27 cellular contexts compared by ENCODE assay signal in the genomic region with DNA sequence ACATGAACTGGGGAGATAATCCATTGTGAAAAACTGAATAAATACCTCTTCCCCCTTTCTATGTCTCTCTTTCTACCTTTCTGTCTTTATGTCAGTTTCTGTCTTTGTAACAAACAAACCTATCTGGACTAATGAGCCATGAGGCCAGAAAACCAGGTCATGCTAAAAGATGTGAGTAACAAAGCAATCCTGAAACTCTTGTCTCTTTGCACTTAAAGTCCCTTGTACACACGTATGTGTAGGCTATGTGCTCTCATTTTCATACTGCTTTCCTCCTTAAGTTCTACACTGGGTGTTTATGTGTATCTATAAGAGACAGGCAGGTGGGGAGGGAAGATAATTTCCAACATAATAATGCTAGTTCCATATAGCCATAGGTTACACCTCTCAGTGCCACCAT.
DNase-seq lines count a peak whose midpoint lies in the region; ATAC-seq and TF ChIP-seq lines count a peak whose summit lies in the region.
"Had no signal": no experiment of that assay in that cellular context is flagged by ENCODE, and none has a peak within 500 bp of the region (broad histone marks: within the 10 kb centered on the region; RNA-seq: fewer than 3 reads in every experiment).

No MANE protein-coding gene starts in this region.

- CTCF ChIA-PET in Panc1 (lab: Charles Lee), result no interaction called here

- peaks cover 26% of the 10 kb centered on the region for H3K4me1 Mint-ChIP-seq in activated naive CD4-positive, alpha-beta T cell treated with anti-CD3 and anti-CD28 coated beads, Interleukin-2, amount 50 U/mL, for 24 hours
- H3K4me1 Mint-ChIP-seq in GM23338, result peaks cover 9% of the 10 kb centered on the region; the same call in 2 of the 3 replicates

- BruUV-seq in Panc1 (replicated peaks; lab: Mats Ljungman, UMichigan), result no TSS peak

- H3K9me2 ChIP-seq in GM23338 (ENCODE audit: insufficient read depth) (no peaks in the 10 kb centered on the region), GM23248 (ENCODE audit: insufficient read depth) (no peaks in the 10 kb centered on the region)

- H3K79me2 ChIP-seq in GM23338 (replicated peaks; ENCODE audit: insufficient read depth), result no peaks in the 10 kb centered on the region
- no peaks in the 10 kb centered on the region for H3K79me2 ChIP-seq in GM23248 (ENCODE audit: insufficient read depth)

- WGBS in GM23248 (ENCODE audit: low coverage in 1 of 2, low lambda C conversion rate in 2 of 2, missing lambda C conversion rate in 2 of 2), 2 experiments, result 92 to 93% methylated on average over 1 of the region's 1 CpG

- no peak overlapping the region for H3K4me2 ChIP-seq in GM23338
- H3K4me2 ChIP-seq in GM23248 (ENCODE audit: unreplicated experiment), result no peak overlapping the region
- H3K4me2 ChIP-seq: BLaER1 treated with 17β-estradiol and CSF1 and Interleukin-3, amounts not matched to agents 10 nM and 100 nM; PC-9 had no signal

- no peak overlapping the region for H3K4me3 Mint-ChIP-seq in activated naive CD4-positive, alpha-beta T cell treated with anti-CD3 and anti-CD28 coated beads, Interleukin-2, amount 50 U/mL, for 24 hours
- no peak overlapping the region for H3K4me3 Mint-ChIP-seq in GM23338
- H3K4me3 Mint-ChIP-seq: CD4-positive, alpha-beta T cell had no signal

- H3K9me3 Mint-ChIP-seq in activated naive CD4-positive, alpha-beta T cell treated with anti-CD3 and anti-CD28 coated beads, Interleukin-2, amount 50 U/mL, for 24 hours, result peaks cover 8% of the 10 kb centered on the region
- no peaks in the 10 kb centered on the region for H3K9me3 Mint-ChIP-seq in GM23338
- H3K9me3 Mint-ChIP-seq: CD4-positive, alpha-beta T cell had no signal

- no peaks in the 10 kb centered on the region for H3K27me3 Mint-ChIP-seq in activated naive CD4-positive, alpha-beta T cell treated with anti-CD3 and anti-CD28 coated beads, Interleukin-2, amount 50 U/mL, for 24 hours
- no peaks in the 10 kb centered on the region for H3K27me3 Mint-ChIP-seq in GM23338 (ENCODE audit: insufficient read depth, low read depth, poor library complexity)
- H3K27me3 Mint-ChIP-seq: CD4-positive, alpha-beta T cell had no signal

- H3K4me3 ChIP-seq in GM23338 (no peak overlapping the region), Panc1 (ENCODE audit: low read depth in 2 of 2, low read length in 2 of 2) (no peak overlapping the region), GM23248 (no peak overlapping the region)
- H3K4me3 ChIP-seq: BLaER1 treated with 17β-estradiol and CSF1 and Interleukin-3, amounts not matched to agents 10 nM and 100 nM; MG63; PC-9; SJSA1 had no signal

- in situ Hi-C loops in Panc1 (cut with HindIII; ENCODE audit: low pct_unique_long_range_greater_than_20kb, low sequenced_read_pairs), result no loop called here
- in situ Hi-C loops in GM23248 (cut with MboI), result no loop called here

- DNase-seq in activated naive CD4-positive, alpha-beta T cell treated with Interleukin-2 at 50 U/mL for 16 hours, result no peak
- DNase-seq in GM23338 (ENCODE audit: low spot score) (no peak), Panc1 (ENCODE audit: low read depth, low spot score) (no peak), COLO829 (ENCODE audit: low spot score) (no peak), cerebellum (ENCODE audit: low spot score) (no peak), GM23248 (no peak)
- no peak for DNase-seq in stimulated activated naive CD4-positive, alpha-beta T cell treated with Interleukin-2 at 50 U/mL for 16 hours (lab: John Stamatoyannopoulos, UW)
- DNase-seq: 8988T; CD4-positive, alpha-beta T cell; COR-L47; EL; GF-D8; KBM-7; MG63; NCI-H1105 treated with DMSO at 0.1 percent for 48 hours; NCI-H146; NCI-H1930; NCI-H446 treated with DMSO at 0.1 percent for 48 hours; NCI-H526; NCI-H82; NK-92 treated with Interleukin-12 subunit alpha and Interleukin-12 subunit beta, amount 100 ng/mL, for 24 hours; PC-9; Right ventricle myocardium superior; RPMI8226 had no signal

- POLR2A ChIA-PET in Panc1 (lab: Charles Lee), result no interaction called here

- intact Hi-C loops in Panc1 (cut with micrococcal nuclease; ENCODE audit: unreplicated experiment), result no loop called here

- H3K9me3 ChIP-seq in Panc1 (ENCODE audit: control insufficient read depth, insufficient read depth, low read depth, low read length), result no peaks in the 10 kb centered on the region
- H3K9me3 ChIP-seq in GM23248 (ENCODE audit: low read depth), result no peaks in the 10 kb centered on the region
- H3K9me3 ChIP-seq: MG63, SJSA1 had no signal

- H3K9ac ChIP-seq in GM23248, result no peak overlapping the region
- H3K9ac ChIP-seq: BLaER1 treated with 17β-estradiol and CSF1 and Interleukin-3, amounts not matched to agents 10 nM and 100 nM had no signal

- H3K27me3 ChIP-seq in GM23338 (ENCODE audit: insufficient read depth) (no peaks in the 10 kb centered on the region), Panc1 (ENCODE audit: control insufficient read depth, insufficient read depth, low read length) (no peaks in the 10 kb centered on the region), GM23248 (replicated peaks; ENCODE audit: insufficient read depth) (no peaks in the 10 kb centered on the region)
- H3K27me3 ChIP-seq: BLaER1 treated with 17β-estradiol and CSF1 and Interleukin-3, amounts not matched to agents 10 nM and 100 nM; MG63; SJSA1 had no signal

- no peaks in the 10 kb centered on the region for H3K36me3 Mint-ChIP-seq in activated naive CD4-positive, alpha-beta T cell treated with anti-CD3 and anti-CD28 coated beads, Interleukin-2, amount 50 U/mL, for 24 hours
- no peaks in the 10 kb centered on the region for H3K36me3 Mint-ChIP-seq in GM23338 (ENCODE audit: low read depth)

- H3K4me1 ChIP-seq in GM23338 (ENCODE audit: insufficient read depth) (peaks cover 8% of the 10 kb centered on the region; the same call in 1 of the 2 replicates), Panc1 (ENCODE audit: control insufficient read depth, insufficient read depth, low read length) (peaks cover 29% of the 10 kb centered on the region), GM23248 (ENCODE audit: insufficient read depth) (peaks cover 19% of the 10 kb centered on the region)

- H4K20me1 ChIP-seq in GM23338 (replicated peaks; ENCODE audit: insufficient read depth), result no peaks in the 10 kb centered on the region
- H4K20me1 ChIP-seq in GM23248 (ENCODE audit: insufficient read depth), result no peaks in the 10 kb centered on the region
- H4K20me1 ChIP-seq: BLaER1 treated with 17β-estradiol and CSF1 and Interleukin-3, amounts not matched to agents 10 nM and 100 nM had no signal

- H3K27ac Mint-ChIP-seq in activated naive CD4-positive, alpha-beta T cell treated with anti-CD3 and anti-CD28 coated beads, Interleukin-2, amount 50 U/mL, for 24 hours, result peak overlapping the region; percentile 57
- no peak overlapping the region; the same call in 1 of the 2 replicates for H3K27ac Mint-ChIP-seq in GM23338
- H3K27ac Mint-ChIP-seq: CD4-positive, alpha-beta T cell had no signal

- H2AFZ ChIP-seq in GM23338, result peak overlapping the region; percentile 15; the same call in 1 of the 2 replicates
- H2AFZ ChIP-seq in GM23248, result no peak overlapping the region
- H2AFZ ChIP-seq: PC-9 had no signal

- ATAC-seq in GM23338 (no peak), Panc1 (no peak)

- TF ChIP-seq CTCF in GM23338 (conservative IDR thresholded peaks at IDR 0.05; ENCODE audit: low read depth in 2 of 2) (no peak), Panc1 (IDR thresholded peaks at IDR 0.05) (no peak)

- no peak overlapping the region for H3K27ac ChIP-seq in GM23338 (ENCODE audit: low read depth)
- peak overlapping the region; percentile 61; the same call in 1 of the 2 replicates for H3K27ac ChIP-seq in Panc1 (ENCODE audit: low read length)
- no peak overlapping the region for H3K27ac ChIP-seq in GM23248
- H3K27ac ChIP-seq: BLaER1 treated with 17β-estradiol and CSF1 and Interleukin-3, amounts not matched to agents 10 nM and 100 nM; PC-9; SJSA1 had no signal

- H3F3A ChIP-seq in GM23338 (replicated peaks; ENCODE audit: low read depth) (no peaks in the 10 kb centered on the region), GM23248 (ENCODE audit: insufficient read depth) (peaks cover 16% of the 10 kb centered on the region)

- H3K36me3 ChIP-seq in GM23338 (ENCODE audit: insufficient read depth) (no peaks in the 10 kb centered on the region), Panc1 (ENCODE audit: control insufficient read depth, insufficient read depth, low read length) (no peaks in the 10 kb centered on the region), GM23248 (ENCODE audit: low read depth) (no peaks in the 10 kb centered on the region)
- H3K36me3 ChIP-seq: BLaER1 treated with 17β-estradiol and CSF1 and Interleukin-3, amounts not matched to agents 10 nM and 100 nM; MG63; SJSA1 had no signal

TF ChIP-seq in GM23338, 12 proteins besides CTCF, POLR2A, EP300 and RAD21 (continues in another document):
- TF ChIP-seq EZH2phosphoT487 (IDR thresholded peaks at IDR 0.05; ENCODE audit: unreplicated experiment) (no peak), EZH2 (IDR thresholded peaks at IDR 0.05; ENCODE audit: low read depth, unreplicated experiment) (no peak), POLR2AphosphoS5 (IDR thresholded peaks at IDR 0.05; ENCODE audit: low read depth) (no peak), ZNF331 (CRISPR knock-in tag; IDR thresholded peaks at IDR 0.05; ENCODE audit: low read depth) (no peak), STAT1 (IDR thresholded peaks at IDR 0.05; ENCODE audit: unreplicated experiment) (no peak), ZNF114 (CRISPR knock-in tag; IDR thresholded peaks at IDR 0.05) (no peak), NANOG (IDR thresholded peaks at IDR 0.05; ENCODE audit: borderline replicate concordance) (no peak)
- TF ChIP-seq, protein P1, sequence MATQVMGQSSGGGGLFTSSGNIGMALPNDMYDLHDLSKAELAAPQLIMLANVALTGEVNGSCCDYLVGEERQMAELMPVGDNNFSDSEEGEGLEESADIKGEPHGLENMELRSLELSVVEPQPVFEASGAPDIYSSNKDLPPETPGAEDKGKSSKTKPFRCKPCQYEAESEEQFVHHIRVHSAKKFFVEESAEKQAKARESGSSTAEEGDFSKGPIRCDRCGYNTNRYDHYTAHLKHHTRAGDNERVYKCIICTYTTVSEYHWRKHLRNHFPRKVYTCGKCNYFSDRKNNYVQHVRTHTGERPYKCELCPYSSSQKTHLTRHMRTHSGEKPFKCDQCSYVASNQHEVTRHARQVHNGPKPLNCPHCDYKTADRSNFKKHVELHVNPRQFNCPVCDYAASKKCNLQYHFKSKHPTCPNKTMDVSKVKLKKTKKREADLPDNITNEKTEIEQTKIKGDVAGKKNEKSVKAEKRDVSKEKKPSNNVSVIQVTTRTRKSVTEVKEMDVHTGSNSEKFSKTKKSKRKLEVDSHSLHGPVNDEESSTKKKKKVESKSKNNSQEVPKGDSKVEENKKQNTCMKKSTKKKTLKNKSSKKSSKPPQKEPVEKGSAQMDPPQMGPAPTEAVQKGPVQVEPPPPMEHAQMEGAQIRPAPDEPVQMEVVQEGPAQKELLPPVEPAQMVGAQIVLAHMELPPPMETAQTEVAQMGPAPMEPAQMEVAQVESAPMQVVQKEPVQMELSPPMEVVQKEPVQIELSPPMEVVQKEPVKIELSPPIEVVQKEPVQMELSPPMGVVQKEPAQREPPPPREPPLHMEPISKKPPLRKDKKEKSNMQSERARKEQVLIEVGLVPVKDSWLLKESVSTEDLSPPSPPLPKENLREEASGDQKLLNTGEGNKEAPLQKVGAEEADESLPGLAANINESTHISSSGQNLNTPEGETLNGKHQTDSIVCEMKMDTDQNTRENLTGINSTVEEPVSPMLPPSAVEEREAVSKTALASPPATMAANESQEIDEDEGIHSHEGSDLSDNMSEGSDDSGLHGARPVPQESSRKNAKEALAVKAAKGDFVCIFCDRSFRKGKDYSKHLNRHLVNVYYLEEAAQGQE (IDR thresholded peaks at IDR 0.05; ENCODE audit: unreplicated experiment), result no peak
